1 cellular context compared by ENCODE assay signal in the genomic region with DNA sequence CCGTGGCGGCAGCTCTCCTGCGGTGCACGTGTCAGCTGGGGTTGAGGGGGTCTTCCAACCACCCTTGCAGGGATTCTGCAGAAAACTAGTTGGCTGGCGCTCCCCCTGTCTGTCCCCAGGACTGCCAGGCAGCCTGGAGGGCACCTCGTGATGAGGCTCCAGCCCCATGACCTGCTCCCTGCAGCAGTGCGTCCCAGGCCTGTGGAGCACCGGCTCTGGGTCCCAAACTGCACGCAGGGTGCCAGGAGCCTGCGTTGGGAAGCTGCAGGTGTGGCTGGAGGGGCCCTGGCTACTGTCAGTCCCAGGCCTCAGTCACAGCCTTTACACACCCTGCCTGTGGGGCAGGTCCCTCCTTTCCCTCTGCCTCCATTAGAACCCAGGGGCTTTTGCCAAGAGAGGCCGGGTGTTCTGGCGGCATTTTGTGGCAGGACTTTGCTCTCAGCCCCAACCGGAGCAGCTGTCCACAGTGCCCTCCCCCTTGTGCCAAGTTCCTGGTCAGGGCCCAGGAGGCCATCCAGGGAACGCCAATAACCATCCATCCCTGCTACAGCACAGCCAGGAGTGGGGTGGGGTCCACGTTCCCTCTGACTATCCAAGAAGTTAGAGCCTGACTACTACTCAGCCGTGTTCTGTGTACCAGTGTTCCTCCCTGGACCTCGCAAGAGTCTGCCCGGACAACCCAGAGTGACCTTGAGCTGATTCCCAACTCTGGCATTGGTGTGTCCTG.
TF ChIP-seq lines count a peak whose summit lies in the region.

No MANE protein-coding gene starts in this region.

TF ChIP-seq in GM12878, 131 proteins besides CTCF, POLR2A, EP300 and RAD21:
- TF ChIP-seq, protein P1, sequence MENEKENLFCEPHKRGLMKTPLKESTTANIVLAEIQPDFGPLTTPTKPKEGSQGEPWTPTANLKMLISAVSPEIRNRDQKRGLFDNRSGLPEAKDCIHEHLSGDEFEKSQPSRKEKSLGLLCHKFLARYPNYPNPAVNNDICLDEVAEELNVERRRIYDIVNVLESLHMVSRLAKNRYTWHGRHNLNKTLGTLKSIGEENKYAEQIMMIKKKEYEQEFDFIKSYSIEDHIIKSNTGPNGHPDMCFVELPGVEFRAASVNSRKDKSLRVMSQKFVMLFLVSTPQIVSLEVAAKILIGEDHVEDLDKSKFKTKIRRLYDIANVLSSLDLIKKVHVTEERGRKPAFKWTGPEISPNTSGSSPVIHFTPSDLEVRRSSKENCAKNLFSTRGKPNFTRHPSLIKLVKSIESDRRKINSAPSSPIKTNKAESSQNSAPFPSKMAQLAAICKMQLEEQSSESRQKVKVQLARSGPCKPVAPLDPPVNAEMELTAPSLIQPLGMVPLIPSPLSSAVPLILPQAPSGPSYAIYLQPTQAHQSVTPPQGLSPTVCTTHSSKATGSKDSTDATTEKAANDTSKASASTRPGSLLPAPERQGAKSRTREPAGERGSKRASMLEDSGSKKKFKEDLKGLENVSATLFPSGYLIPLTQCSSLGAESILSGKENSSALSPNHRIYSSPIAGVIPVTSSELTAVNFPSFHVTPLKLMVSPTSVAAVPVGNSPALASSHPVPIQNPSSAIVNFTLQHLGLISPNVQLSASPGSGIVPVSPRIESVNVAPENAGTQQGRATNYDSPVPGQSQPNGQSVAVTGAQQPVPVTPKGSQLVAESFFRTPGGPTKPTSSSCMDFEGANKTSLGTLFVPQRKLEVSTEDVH (IDR thresholded peaks at IDR 0.05; ENCODE audit: low read depth, partially characterized antibody) = no peak
- TF ChIP-seq POLR2AphosphoS5 (IDR thresholded peaks at IDR 0.05; ENCODE audit: low read length) = peak; percentile 25; the same call in 1 of the 2 replicates
